Comparison of ENCODE assay signal across 8 cellular contexts in genomic region chr3:128649264-128649663, GRCh38. TPM values are rescaled to one million over a fixed set of nuclear protein-coding genes. Genes with fewer than 3 reads are reported as not detected.
DNase-seq lines count a peak whose midpoint lies in the region; ATAC-seq and TF ChIP-seq lines count a peak whose summit lies in the region.

No MANE protein-coding gene starts in this region.

- CTCF ChIA-PET in PC-9 (lab: Charles Lee) = interaction anchor here (0.6 kb wide), 1 partner anchor 293 kb away, joined by 4 read pairs; no protein-coding TSS in a partner anchor

- no peak for DNase-seq in GM06990 (ENCODE audit: extremely low read depth, insufficient read length)
- no peak for DNase-seq in PC-9
- DNase-seq in esophagus muscularis mucosa (ENCODE audit: extremely low spot score) = no peak
- no peak for DNase-seq in retinal pigment epithelial cell (ENCODE audit: low read depth)
- DNase-seq in stimulated activated CD4-positive, alpha-beta T cell treated with anti-CD3 and anti-CD28 coated beads, Interleukin-4, amount 100 ng/mL, for 24 hours = no peak
- DNase-seq in stimulated activated naive CD4-positive, alpha-beta T cell treated with Interleukin-2 at 50 U/mL for 16 hours (lab: John Stamatoyannopoulos, UW) = no peak

- peaks cover 10% of the 10 kb centered on the region; the same call in 1 of the 2 replicates for H3F3A ChIP-seq in PC-9 (ENCODE audit: insufficient read depth, low read depth)

- POLR2A ChIA-PET in PC-9 (lab: Charles Lee; ENCODE audit: unreplicated experiment) = interaction anchor here (0.6 to 0.8 kb wide), 4 partner anchors 42 to 314 kb away, joined by 3 to 12 read pairs (median 8); no protein-coding TSS in a partner anchor

- H3K4me2 ChIP-seq in PC-9 = peak overlapping the region; percentile 97

- intact Hi-C loops in PC-9 (cut with micrococcal nuclease; ENCODE audit: unreplicated experiment) = no loop called here
- intact Hi-C loops in esophagus muscularis mucosa (cut with DNase I) = no loop called here

- H3K4me3 ChIP-seq in GM06990 (replicated peaks; ENCODE audit: low read depth, low read length) = peak overlapping the region; percentile 100
- peak overlapping the region; percentile 98 for H3K4me3 ChIP-seq in PC-9
- peak overlapping the region; percentile 82 to 100 (median 96) for H3K4me3 ChIP-seq in esophagus muscularis mucosa
- peak overlapping the region; percentile 98 for H3K4me3 ChIP-seq in retinal pigment epithelial cell (ENCODE audit: low read length)

- TF ChIP-seq CTCF in GM06990 (IDR thresholded peaks at IDR 0.05; ENCODE audit: insufficient read depth, low read length, poor library complexity, severe bottlenecking) = no peak
- no peak for TF ChIP-seq CTCF in PC-9 (conservative IDR thresholded peaks at IDR 0.05)
- no peak for TF ChIP-seq CTCF in esophagus muscularis mucosa (IDR thresholded peaks at IDR 0.05)
- no peak for TF ChIP-seq CTCF in retinal pigment epithelial cell (conservative IDR thresholded peaks at IDR 0.05; ENCODE audit: low read depth, low read length)

- no peak for TF ChIP-seq POLR2A in esophagus muscularis mucosa (IDR thresholded peaks at IDR 0.05; ENCODE audit: low read depth)

- no peaks in the 10 kb centered on the region for H3K27me3 ChIP-seq in GM06990 (replicated peaks; ENCODE audit: control insufficient read depth, insufficient read depth, low read length)
- no peaks in the 10 kb centered on the region for H3K27me3 ChIP-seq in PC-9 (ENCODE audit: insufficient read depth, low read depth)
- no peaks in the 10 kb centered on the region for H3K27me3 ChIP-seq in esophagus muscularis mucosa

- no peaks in the 10 kb centered on the region for H3K9me2 ChIP-seq in PC-9 (ENCODE audit: insufficient read depth)

- H3K9me3 ChIP-seq in PC-9 (ENCODE audit: insufficient read depth, low read depth) (no peaks in the 10 kb centered on the region), esophagus muscularis mucosa (no peaks in the 10 kb centered on the region)

- no peak overlapping the region for H2AFZ ChIP-seq in PC-9

- peaks cover 55% of the 10 kb centered on the region for H4K20me1 ChIP-seq in PC-9 (ENCODE audit: insufficient read depth)

- peaks cover 3% of the 10 kb centered on the region for H3K36me3 ChIP-seq in GM06990 (ENCODE audit: control insufficient read depth, insufficient read depth, low read length)
- peaks cover 9% of the 10 kb centered on the region for H3K36me3 ChIP-seq in PC-9 (ENCODE audit: low read depth)
- peaks cover 4 to 13% (median 7%) of the 10 kb centered on the region in 4 donors for H3K36me3 ChIP-seq in esophagus muscularis mucosa

- H3K79me2 ChIP-seq in PC-9 (ENCODE audit: low read depth) = peaks cover 64% of the 10 kb centered on the region

- peak overlapping the region; percentile 92; the same call in 1 of the 2 replicates for H3K27ac ChIP-seq in PC-9
- peak overlapping the region; percentile 98 to 100 (median 98) for H3K27ac ChIP-seq in esophagus muscularis mucosa (replicated peaks in 1 of 4)

- no peak for ATAC-seq in GM18858 (IDR thresholded peaks at IDR 0.05; ENCODE audit: unreplicated experiment)
- no peak for ATAC-seq in GM18517 (IDR thresholded peaks at IDR 0.05; ENCODE audit: unreplicated experiment)

- BruUV-seq in PC-9 (replicated peaks; lab: Mats Ljungman, UMichigan) = no TSS peak

- H3K4me1 ChIP-seq in PC-9 (replicated peaks; ENCODE audit: insufficient read depth) (peaks cover 9% of the 10 kb centered on the region), esophagus muscularis mucosa (peaks cover 12 to 43% (median 35%) of the 10 kb centered on the region in 4 donors)

- WGBS in esophagus muscularis mucosa = 21% methylated on average over 6 of the region's 6 CpGs

- no peak for TF ChIP-seq EP300 in esophagus muscularis mucosa (IDR thresholded peaks at IDR 0.05)

RNA-seq across cellular contexts. Expression of gene RPN1, which starts 1.4 kb away (rescaled TPM):
- total RNA-seq in PC-9 (2021) (185 and 191 TPM in 2 replicates), esophagus muscularis mucosa (100 to 1,000 TPM; 131 to 198 (median 177) TPM)
